Comparison of ENCODE assay signal across 8 cellular contexts in the genomic region with DNA sequence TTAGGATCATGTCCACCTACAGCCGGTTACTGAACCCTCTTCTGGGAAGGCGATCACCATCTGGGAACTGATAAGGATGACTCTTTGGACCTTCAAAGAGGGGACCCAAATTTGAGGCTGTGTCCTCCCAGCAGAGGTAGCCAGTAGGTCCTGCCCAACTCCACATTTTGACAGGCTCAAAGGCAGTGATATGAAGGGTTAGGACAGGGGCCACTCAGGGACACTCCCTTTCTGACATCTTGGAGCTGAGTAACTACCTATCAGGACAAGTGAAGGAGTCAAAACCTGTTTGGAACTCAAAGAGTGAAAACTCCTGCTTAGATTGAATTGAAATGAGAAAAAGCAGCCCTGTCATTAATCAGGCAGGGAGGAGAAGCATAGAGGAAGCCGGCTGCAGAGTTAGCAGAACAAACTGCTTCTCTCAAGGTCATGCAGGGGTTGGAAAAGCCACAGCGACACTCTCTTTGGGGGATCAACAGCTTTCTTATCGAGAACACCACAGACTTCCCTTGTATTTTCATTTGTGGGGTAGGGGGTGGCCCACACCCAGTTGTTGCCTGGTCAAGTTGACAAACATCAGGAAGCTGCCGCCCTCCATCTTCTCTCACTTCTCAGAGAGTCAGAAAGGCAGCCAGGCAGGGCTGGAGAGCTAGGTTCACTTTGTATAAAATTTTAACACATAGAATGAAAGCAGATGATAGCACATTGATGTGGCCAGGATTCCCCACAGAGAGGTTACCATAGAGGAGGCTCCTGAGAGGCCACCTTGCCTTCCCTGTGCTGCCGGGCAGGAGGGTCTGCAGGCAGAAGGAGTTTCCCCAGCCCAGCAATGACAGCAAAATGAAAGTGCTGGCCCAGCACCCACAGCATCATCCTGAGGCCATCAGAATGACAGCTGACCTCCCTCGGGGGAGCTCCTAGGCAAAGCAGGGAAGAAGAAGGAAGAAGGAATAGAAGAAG.
DNase-seq lines count a peak whose midpoint lies in the region; ATAC-seq and TF ChIP-seq lines count a peak whose summit lies in the region.

No MANE protein-coding gene starts in this region.

- H3K4me1 Mint-ChIP-seq in activated T-cell treated with anti-CD3 and anti-CD28 coated beads, Interleukin-2, amount 50 U/mL, for 24 hours (ENCODE audit: low read depth) = peaks cover 47% of the 10 kb centered on the region

- H3K27me3 Mint-ChIP-seq in activated T-cell treated with anti-CD3 and anti-CD28 coated beads, Interleukin-2, amount 50 U/mL, for 24 hours = no peaks in the 10 kb centered on the region

- no peak for TF ChIP-seq CTCF in GM13976 (IDR thresholded peaks at IDR 0.05; ENCODE audit: borderline replicate concordance, control extremely low read depth, extremely low read depth, insufficient read depth, missing control alignments)

- peaks cover 15% of the 10 kb centered on the region for H3K36me3 Mint-ChIP-seq in activated T-cell treated with anti-CD3 and anti-CD28 coated beads, Interleukin-2, amount 50 U/mL, for 24 hours (ENCODE audit: low read depth)

- no peak for DNase-seq in activated T-cell treated with anti-CD3 and anti-CD28 coated beads, Interleukin-2, amount 50 U/mL, for 24 hours
- no peak for DNase-seq in activated T-cell treated with anti-CD3 and anti-CD28 coated beads, Interleukin-2, amount 50 U/mL, for 48 hours
- DNase-seq in central memory CD4-positive, alpha-beta T cell = peak; percentile 41
- DNase-seq in stimulated activated naive CD8-positive, alpha-beta T cell treated with anti-CD3 and anti-CD28 coated beads, Interleukin-15, Interleukin-2, amounts not matched to agents 100 U/mL and 50 U/mL, for 24 hours = no peak
- no peak for DNase-seq in GM13976 (ENCODE audit: low spot score)
- DNase-seq in COLO668 (lab: John Stamatoyannopoulos, UW; ENCODE audit: unreplicated experiment) = no peak

- ATAC-seq in HG03520 (IDR thresholded peaks at IDR 0.05; ENCODE audit: unreplicated experiment) (peak; percentile 34), GM21717 (IDR thresholded peaks at IDR 0.05; ENCODE audit: unreplicated experiment) (no peak)
- ATAC-seq in stimulated activated naive CD8-positive, alpha-beta T cell treated with anti-CD3 and anti-CD28 coated beads, Interleukin-15, Interleukin-2, amounts not matched to agents 100 U/mL and 50 U/mL, for 24 hours = peak; percentile 42

- peak overlapping the region; percentile 24 for H3K4me3 Mint-ChIP-seq in activated T-cell treated with anti-CD3 and anti-CD28 coated beads, Interleukin-2, amount 50 U/mL, for 24 hours

- H3K27ac Mint-ChIP-seq in activated T-cell treated with anti-CD3 and anti-CD28 coated beads, Interleukin-2, amount 50 U/mL, for 24 hours = peak overlapping the region; percentile 86

- peaks cover 4% of the 10 kb centered on the region for H3K9me3 Mint-ChIP-seq in activated T-cell treated with anti-CD3 and anti-CD28 coated beads, Interleukin-2, amount 50 U/mL, for 24 hours

- in situ Hi-C loops in GM13976 (cut with MboI; ENCODE audit: low sequenced_read_pairs, unreplicated experiment) = no loop called here
